17 cellular contexts compared by ENCODE assay signal in the genomic region with DNA sequence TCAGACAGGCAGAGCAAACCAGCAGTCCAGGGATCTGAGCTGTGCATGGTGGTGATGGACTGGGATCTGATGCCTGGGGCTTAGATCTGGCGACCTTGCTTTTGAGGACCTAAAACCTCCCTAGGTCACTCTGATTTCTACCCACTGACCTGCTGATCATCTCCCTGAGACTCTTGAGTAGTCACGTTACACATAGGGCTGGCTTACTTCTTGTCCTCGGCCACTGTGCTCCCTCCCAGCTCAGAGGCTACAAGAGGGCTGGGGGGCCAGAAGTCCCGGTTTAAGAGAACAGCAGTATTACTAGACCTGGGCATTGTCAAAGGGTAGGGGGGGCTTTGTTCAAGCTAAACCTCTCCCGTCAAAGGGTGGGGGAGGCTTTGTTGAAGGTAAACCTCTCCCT. TPM values are rescaled to one million over a fixed set of nuclear protein-coding genes. Genes with fewer than 3 reads are reported as not detected.
DNase-seq lines count a peak whose midpoint lies in the region; ATAC-seq, FAIRE-seq and TF ChIP-seq lines count a peak whose summit lies in the region.
"Had no signal": no experiment of that assay in that cellular context is flagged by ENCODE, and none has a peak within 500 bp of the region (broad histone marks: within the 10 kb centered on the region; RNA-seq: fewer than 3 reads in every experiment).

No MANE protein-coding gene starts in this region.

- no peak overlapping the region for H3K27ac ChIP-seq in CD4-positive, alpha-beta T cell (ENCODE audit: low read depth, low read length)
- no peak overlapping the region for H3K27ac ChIP-seq in CD8-positive, alpha-beta memory T cell (ENCODE audit: low read depth, low read length)
- H3K27ac ChIP-seq: breast epithelium, esophagus squamous epithelium, tibial nerve had no signal

- no peaks in the 10 kb centered on the region for H3K9me3 Mint-ChIP-seq in CD4-positive, alpha-beta T cell
- H3K9me3 Mint-ChIP-seq in CD8-positive, alpha-beta memory T cell = no peaks in the 10 kb centered on the region
- H3K9me3 Mint-ChIP-seq in activated naive CD8-positive, alpha-beta T cell treated with anti-CD3 and anti-CD28 coated beads, Interleukin-2, amount 10 ng/mL, durations not matched to agents 7 days and 5 days = no peaks in the 10 kb centered on the region
- H3K9me3 Mint-ChIP-seq in nephron progenitor cell = no peaks in the 10 kb centered on the region

- TF ChIP-seq CTCF in CD4-positive, alpha-beta T cell (IDR thresholded peaks at IDR 0.05) = no peak
- TF ChIP-seq CTCF in nephron progenitor cell (IDR thresholded peaks at IDR 0.05) = no peak

- POLR2A ChIA-PET in CD4-positive, alpha-beta T cell (lab: Charles Lee) = interaction anchor here (1.7 kb wide), 1 partner anchor 10 kb away, joined by 4 read pairs; no protein-coding TSS in a partner anchor
- POLR2A ChIA-PET in CD8-positive, alpha-beta memory T cell (lab: Charles Lee) = no interaction called here
- POLR2A ChIA-PET in activated naive CD8-positive, alpha-beta T cell treated with anti-CD3 and anti-CD28 coated beads, Interleukin-2, amount 10 ng/mL, durations not matched to agents 7 days and 5 days (lab: Charles Lee) = interaction anchor here (1.3 kb wide), 1 partner anchor 11 kb away, joined by 3 read pairs; a partner anchor contains a TSS

- H3K36me3 ChIP-seq in CD8-positive, alpha-beta memory T cell (ENCODE audit: insufficient read depth, low read length) = peaks cover 14% of the 10 kb centered on the region
- H3K36me3 ChIP-seq: breast epithelium had no signal

- no peaks in the 10 kb centered on the region for H3K27me3 Mint-ChIP-seq in CD4-positive, alpha-beta T cell
- H3K27me3 Mint-ChIP-seq in CD8-positive, alpha-beta memory T cell = peaks cover 0 to 2% of the 10 kb centered on the region in 2 donors
- H3K27me3 Mint-ChIP-seq in activated naive CD8-positive, alpha-beta T cell treated with anti-CD3 and anti-CD28 coated beads, Interleukin-2, amount 10 ng/mL, durations not matched to agents 7 days and 5 days = no peaks in the 10 kb centered on the region
- no peaks in the 10 kb centered on the region for H3K27me3 Mint-ChIP-seq in nephron progenitor cell (ENCODE audit: low read depth, poor library complexity)

- H3K27ac Mint-ChIP-seq in CD4-positive, alpha-beta T cell = peak overlapping the region; percentile 97
- peak overlapping the region; percentile 43 to 89 (median 74) for H3K27ac Mint-ChIP-seq in CD8-positive, alpha-beta memory T cell
- peak overlapping the region; percentile 68 for H3K27ac Mint-ChIP-seq in activated naive CD8-positive, alpha-beta T cell treated with anti-CD3 and anti-CD28 coated beads, Interleukin-2, amount 10 ng/mL, durations not matched to agents 7 days and 5 days
- peak overlapping the region; percentile 38 for H3K27ac Mint-ChIP-seq in nephron progenitor cell

- no peak for DNase-seq in CD4-positive, alpha-beta T cell
- DNase-seq in CD8-positive, alpha-beta memory T cell = no peak
- DNase-seq in activated naive CD8-positive, alpha-beta T cell treated with anti-CD3 and anti-CD28 coated beads, Interleukin-2, amount 10 ng/mL, durations not matched to agents 7 days and 5 days = no peak
- no peak for DNase-seq in nephron progenitor cell
- DNase-seq in GM19239 (ENCODE audit: insufficient read length, low spot score) = no peak
- no peak for DNase-seq in SHP77 treated with DMSO at 0.1 percent for 48 hours (lab: John Stamatoyannopoulos, UW)
- DNase-seq: activated CD4-positive, alpha-beta T cell treated with anti-CD3 and anti-CD28 coated beads for 4 hours; DMS53; esophagus squamous epithelium; mesenchymal stem cell; NCI-H1694; occipital lobe; stimulated activated CD4-positive, alpha-beta T cell treated with anti-CD3 and anti-CD28 coated beads, Interleukin-4, amount 100 ng/mL, for 24 hours had no signal

- CTCF ChIA-PET in CD4-positive, alpha-beta T cell (lab: Charles Lee) = interaction anchor here (0.9 to 1.6 kb wide), 2 partner anchors 21 to 52 kb away, joined by 3 to 8 read pairs; no protein-coding TSS in a partner anchor
- CTCF ChIA-PET in CD8-positive, alpha-beta memory T cell (lab: Charles Lee) = interaction anchor here (2.2 kb wide), 1 partner anchor 14 kb away, joined by 6 read pairs; no protein-coding TSS in a partner anchor

- H3K4me1 Mint-ChIP-seq in CD4-positive, alpha-beta T cell (ENCODE audit: low read depth) = peaks cover 89% of the 10 kb centered on the region
- H3K4me1 Mint-ChIP-seq in CD8-positive, alpha-beta memory T cell = peaks cover 69 to 89% (median 86%) of the 10 kb centered on the region in 3 donors
- H3K4me1 Mint-ChIP-seq in activated naive CD8-positive, alpha-beta T cell treated with anti-CD3 and anti-CD28 coated beads, Interleukin-2, amount 10 ng/mL, durations not matched to agents 7 days and 5 days = peaks cover 60% of the 10 kb centered on the region
- H3K4me1 Mint-ChIP-seq in nephron progenitor cell = peaks cover 58% of the 10 kb centered on the region

- H3K27me3 ChIP-seq in CD4-positive, alpha-beta T cell (ENCODE audit: control insufficient read depth, insufficient read depth, low read length) = no peaks in the 10 kb centered on the region
- no peaks in the 10 kb centered on the region for H3K27me3 ChIP-seq in CD8-positive, alpha-beta memory T cell (ENCODE audit: insufficient read depth, low read length, poor library complexity, severe bottlenecking)
- H3K27me3 ChIP-seq: breast epithelium, esophagus squamous epithelium, tibial nerve had no signal

- H3K4me3 Mint-ChIP-seq in CD4-positive, alpha-beta T cell = peak overlapping the region; percentile 30
- H3K4me3 Mint-ChIP-seq in CD8-positive, alpha-beta memory T cell = peak overlapping the region in 3 of 7 donors; percentile 9 to 40 (median 36)
- no peak overlapping the region for H3K4me3 Mint-ChIP-seq in activated naive CD8-positive, alpha-beta T cell treated with anti-CD3 and anti-CD28 coated beads, Interleukin-2, amount 10 ng/mL, durations not matched to agents 7 days and 5 days
- H3K4me3 Mint-ChIP-seq in nephron progenitor cell = no peak overlapping the region

- no peak for FAIRE-seq in GM19239 (lab: Jason Lieb, UNC)
- FAIRE-seq: HTR-8/SVneo had no signal

- peaks cover 70% of the 10 kb centered on the region for H3K4me1 ChIP-seq in CD8-positive, alpha-beta memory T cell (ENCODE audit: insufficient read depth, low read length)

- no peak overlapping the region for H3K4me3 ChIP-seq in CD8-positive, alpha-beta memory T cell (ENCODE audit: low read length)
- H3K4me3 ChIP-seq: breast epithelium, esophagus squamous epithelium, tibial nerve had no signal

- no peak for ATAC-seq in CD4-positive, alpha-beta T cell (ENCODE audit: poor library complexity)
- ATAC-seq in activated naive CD8-positive, alpha-beta T cell treated with anti-CD3 and anti-CD28 coated beads, Interleukin-2, amount 10 ng/mL, durations not matched to agents 7 days and 5 days (ENCODE audit: low read depth) = no peak
- no peak for ATAC-seq in HG02623 (IDR thresholded peaks at IDR 0.05; ENCODE audit: unreplicated experiment)

- intact Hi-C loops in CD4-positive, alpha-beta T cell (cut with DNase I, micrococcal nuclease) = no loop called here

- H3K9me3 ChIP-seq in CD4-positive, alpha-beta T cell (ENCODE audit: control insufficient read depth, low read length) = no peaks in the 10 kb centered on the region
- no peaks in the 10 kb centered on the region for H3K9me3 ChIP-seq in CD8-positive, alpha-beta memory T cell (ENCODE audit: low read length)
- H3K9me3 ChIP-seq: breast epithelium, esophagus squamous epithelium, tibial nerve had no signal

- peaks cover 91% of the 10 kb centered on the region for H3K36me3 Mint-ChIP-seq in CD4-positive, alpha-beta T cell (ENCODE audit: low read depth)
- H3K36me3 Mint-ChIP-seq in CD8-positive, alpha-beta memory T cell = peaks cover 12 to 73% (median 19%) of the 10 kb centered on the region in 3 donors
- peaks cover 51% of the 10 kb centered on the region for H3K36me3 Mint-ChIP-seq in activated naive CD8-positive, alpha-beta T cell treated with anti-CD3 and anti-CD28 coated beads, Interleukin-2, amount 10 ng/mL, durations not matched to agents 7 days and 5 days
- H3K36me3 Mint-ChIP-seq in nephron progenitor cell (ENCODE audit: low read depth) = peaks cover 74% of the 10 kb centered on the region

RNA-seq across cellular contexts. Expression of a gene that starts 5.5 kb away (rescaled TPM):
- total RNA-seq in CD4-positive, alpha-beta T cell = 100 to 1,000 TPM; 170 to 182 TPM
- total RNA-seq in CD8-positive, alpha-beta memory T cell = 100 to 1,000 TPM in 1 of 2 experiments, 10 to 100 TPM in 1; 94.8 to 103 TPM
- polyA plus RNA-seq in CD8-positive, alpha-beta memory T cell = 83.2 TPM
- 100 to 1,000 TPM in 1 of 2 experiments, 10 to 100 TPM in 1; 99.9 to 102 TPM for total RNA-seq in activated naive CD8-positive, alpha-beta T cell treated with anti-CD3 and anti-CD28 coated beads, Interleukin-2, amount 10 ng/mL, durations not matched to agents 7 days and 5 days

RNA-seq across cellular contexts. Expression of a gene that starts 10.8 kb away (rescaled TPM):
- total RNA-seq in CD4-positive, alpha-beta T cell = 10 to 100 TPM; 41.2 to 42.7 TPM
- 100 to 1,000 TPM in 1 of 2 experiments, 10 to 100 TPM in 1; 96.6 to 102 TPM for total RNA-seq in CD8-positive, alpha-beta memory T cell
- 19.5 TPM for polyA plus RNA-seq in CD8-positive, alpha-beta memory T cell
- 10 to 100 TPM; 65.3 to 71.7 TPM for total RNA-seq in activated naive CD8-positive, alpha-beta T cell treated with anti-CD3 and anti-CD28 coated beads, Interleukin-2, amount 10 ng/mL, durations not matched to agents 7 days and 5 days

Comparison
In these comparisons a context has a peak if more than half of its experiments do, and no peak if none do; other contexts are left out.
1. H3K27ac Mint-ChIP-seq: peak in every context shown above with its lines; median percentile 97 in CD4-positive, alpha-beta T cell; 74 in CD8-positive, alpha-beta memory T cell; 68 in activated naive CD8-positive, alpha-beta T cell treated with anti-CD3 and anti-CD28 coated beads, Interleukin-2, amount 10 ng/mL, durations not matched to agents 7 days and 5 days; 38 in nephron progenitor cell.